ENCODE assay signal across 27 cellular contexts in the genomic region with DNA sequence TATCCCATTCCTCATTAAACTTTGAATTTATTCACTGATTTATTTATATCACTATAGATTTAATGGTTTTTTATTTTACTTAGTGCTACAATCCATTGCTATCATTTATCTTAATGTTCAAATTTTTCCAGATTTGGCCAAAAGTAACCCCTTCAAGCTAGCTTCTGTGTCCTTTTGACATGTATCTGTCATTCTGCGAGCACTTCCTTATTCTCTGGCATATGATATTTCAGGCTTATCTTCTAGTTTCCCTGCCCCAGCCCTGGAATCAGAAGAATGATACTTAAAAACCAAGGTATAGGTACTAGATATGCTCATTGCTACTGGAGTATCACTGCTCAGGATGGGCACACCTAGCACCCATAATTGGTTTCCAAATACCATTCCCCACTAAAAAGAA.
"Had no signal": no experiment of that assay in that cellular context is flagged by ENCODE, and none has a peak within 500 bp of the region (broad histone marks: within the 10 kb centered on the region; RNA-seq: fewer than 3 reads in every experiment).

No MANE protein-coding gene starts in this region.

- H3K27me3 ChIP-seq: colonic mucosa, esophagus squamous epithelium, gastrocnemius medialis, heart right ventricle, left lung had no signal

- H3K4me1 ChIP-seq: colonic mucosa, esophagus squamous epithelium, gastrocnemius medialis had no signal

- H3K27ac Mint-ChIP-seq: dendritic cell treated with granulocyte-macrophage colony-stimulating factor and Interleukin-4, amounts not matched to agents 40 ng/mL and 50 ng/mL, for 4 days; effector memory CD8-positive, alpha-beta T cell; endodermal cell; mesothelial cell of epicardium had no signal

- H3K4me3 ChIP-seq: colonic mucosa, esophagus squamous epithelium, gastrocnemius medialis, heart right ventricle, left lung, lower lobe of right lung, mucosa of descending colon had no signal

- H3K36me3 ChIP-seq: colonic mucosa, gastrocnemius medialis, lower lobe of right lung had no signal

- H3K27me3 Mint-ChIP-seq: dendritic cell treated with granulocyte-macrophage colony-stimulating factor and Interleukin-4, amounts not matched to agents 40 ng/mL and 50 ng/mL, for 4 days; effector memory CD8-positive, alpha-beta T cell; naive B cell had no signal

- H3K4me3 Mint-ChIP-seq: dendritic cell treated with granulocyte-macrophage colony-stimulating factor and Interleukin-4, amounts not matched to agents 40 ng/mL and 50 ng/mL, for 4 days; effector memory CD8-positive, alpha-beta T cell; endodermal cell; mesothelial cell of epicardium; naive B cell had no signal

- H3K9me3 ChIP-seq: colonic mucosa, esophagus squamous epithelium, gastrocnemius medialis, heart right ventricle, left lung, lower lobe of right lung, mucosa of descending colon had no signal

- ATAC-seq: effector memory CD8-positive, alpha-beta T cell; esophagus mucosa; gastrocnemius medialis; heart right ventricle; left cardiac atrium; left lung; left ventricle myocardium superior; lower lobe of right lung; mucosa of descending colon had no signal

- DNase-seq: colonic mucosa; cortex of kidney; effector CD8-positive, alpha-beta T cell; effector memory CD8-positive, alpha-beta T cell; endodermal cell; erythroblast; esophagus squamous epithelium; foreskin fibroblast; foreskin melanocyte; gastrocnemius medialis; glutamatergic neuron; head of caudate nucleus; heart right ventricle; hippocampal formation; left cardiac atrium; left lung; left ventricle myocardium superior; lower lobe of right lung; mesenchymal stem cell; mucosa of descending colon; naive B cell had no signal

- H3K27ac ChIP-seq: colonic mucosa, epithelial cell of prostate, esophagus squamous epithelium, gastrocnemius medialis, heart right ventricle, left lung, lower lobe of right lung had no signal

- H3K9me3 Mint-ChIP-seq: dendritic cell treated with granulocyte-macrophage colony-stimulating factor and Interleukin-4, amounts not matched to agents 40 ng/mL and 50 ng/mL, for 4 days; effector memory CD8-positive, alpha-beta T cell; endodermal cell; mesothelial cell of epicardium; naive B cell had no signal

- FAIRE-seq: endometrium, keratinocyte had no signal
